1 cellular context compared by ENCODE assay signal in genomic region chr1:100200060-100200459, GRCh38. TPM values are rescaled to one million over a fixed set of nuclear protein-coding genes. Genes with fewer than 3 reads are reported as not detected.
"Had no signal": no experiment of that assay in that cellular context is flagged by ENCODE, and none has a peak within 500 bp of the region (broad histone marks: within the 10 kb centered on the region; RNA-seq: fewer than 3 reads in every experiment).

No MANE protein-coding gene starts in this region.

RNA-seq across cellular contexts. Expression of gene LRRC39, which starts 22.0 kb away (rescaled TPM):
- total RNA-seq: dermis blood vessel endothelial cell had no signal
